ENCODE assay signal across 18 cellular contexts in the genomic region with DNA sequence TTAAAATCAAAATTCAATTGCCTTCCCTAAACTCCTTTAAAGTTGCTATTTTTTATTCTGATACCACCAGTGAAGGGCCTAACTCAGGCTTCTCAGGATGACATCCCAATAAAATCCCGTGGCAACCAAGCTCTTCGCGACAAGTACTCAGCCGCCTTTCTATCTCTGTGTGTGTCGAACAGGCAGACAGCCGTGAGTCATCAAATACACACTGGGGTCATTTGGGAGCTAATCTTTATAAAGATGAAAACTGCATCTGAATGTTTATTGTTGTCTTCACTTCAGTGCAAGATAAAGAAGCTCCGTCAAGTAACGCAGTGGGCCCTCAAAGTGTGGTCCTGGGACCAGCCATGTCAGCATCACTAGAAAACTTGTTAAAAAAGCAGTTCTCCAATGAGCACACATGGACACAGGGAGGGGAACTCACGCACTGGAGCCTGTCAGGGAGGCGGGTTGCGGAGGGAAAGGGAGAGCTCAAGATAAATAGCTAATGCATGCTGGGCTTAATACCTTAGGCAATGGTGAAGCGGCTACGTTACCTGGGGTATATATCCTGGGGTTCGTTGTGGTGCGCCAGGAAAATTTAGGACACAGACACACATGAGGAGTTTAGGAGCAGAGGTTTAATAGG.
DNase-seq lines count a peak whose midpoint lies in the region; ATAC-seq and TF ChIP-seq lines count a peak whose summit lies in the region.
"Had no signal": no experiment of that assay in that cellular context is flagged by ENCODE, and none has a peak within 500 bp of the region (broad histone marks: within the 10 kb centered on the region; RNA-seq: fewer than 3 reads in every experiment).

No MANE protein-coding gene starts in this region.

- POLR2A ChIA-PET in WTC11 (lab: Charles Lee) = interaction anchor here (0.7 kb wide), 1 partner anchor 18 kb away, joined by 3 read pairs; no protein-coding TSS in a partner anchor

- H4K20me1 ChIP-seq in smooth muscle cell (ENCODE audit: low read depth) = no peaks in the 10 kb centered on the region

- WGBS in smooth muscle cell (ENCODE audit: low lambda C conversion rate) = 44% methylated on average over 15 of the region's 15 CpGs

- peaks cover 4% of the 10 kb centered on the region for H3K9me3 Mint-ChIP-seq in WTC11
- H3K9me3 Mint-ChIP-seq in progenitor cell of endocrine pancreas (ENCODE audit: low read depth) = no peaks in the 10 kb centered on the region
- H3K9me3 Mint-ChIP-seq in mesothelial cell of epicardium = no peaks in the 10 kb centered on the region
- H3K9me3 Mint-ChIP-seq in activated naive CD8-positive, alpha-beta T cell treated with anti-CD3 and anti-CD28 coated beads for 36 hours = no peaks in the 10 kb centered on the region
- H3K9me3 Mint-ChIP-seq: stimulated activated effector memory CD8-positive, alpha-beta T cell treated with anti-CD3 and anti-CD28 coated beads, Interleukin-12 subunit alpha, Interleukin-12 subunit beta, amount 100 ng/mL, for 72 hours had no signal

- ATAC-seq in WTC11 = peak; percentile 19; the same call in 1 of the 2 replicates
- ATAC-seq: A549; left cardiac atrium; stimulated activated effector memory CD8-positive, alpha-beta T cell treated with anti-CD3 and anti-CD28 coated beads, Interleukin-12 subunit alpha, Interleukin-12 subunit beta, amount 100 ng/mL, for 72 hours had no signal

- no peaks in the 10 kb centered on the region for H3K27me3 ChIP-seq in smooth muscle cell (ENCODE audit: low read depth)
- H3K27me3 ChIP-seq: ovary, tibial nerve had no signal

- TF ChIP-seq CTCF in WTC11 (IDR thresholded peaks at IDR 0.05) = no peak
- TF ChIP-seq CTCF in smooth muscle cell (IDR thresholded peaks at IDR 0.05; ENCODE audit: borderline replicate concordance, insufficient read depth, poor library complexity, severe bottlenecking) = no peak
- no peak for TF ChIP-seq CTCF in progenitor cell of endocrine pancreas (IDR thresholded peaks at IDR 0.05; ENCODE audit: unreplicated experiment)
- TF ChIP-seq CTCF in mesothelial cell of epicardium (IDR thresholded peaks at IDR 0.05; ENCODE audit: unreplicated experiment) = no peak

- H3K27ac ChIP-seq in smooth muscle cell (ENCODE audit: low read depth) = no peak overlapping the region
- H3K27ac ChIP-seq: A549, ovary, tibial nerve had no signal

- no peak overlapping the region for H3K9ac ChIP-seq in smooth muscle cell (ENCODE audit: low read depth)

- no peaks in the 10 kb centered on the region for H3K27me3 Mint-ChIP-seq in WTC11 (ENCODE audit: low read depth)
- peaks cover 4% of the 10 kb centered on the region for H3K27me3 Mint-ChIP-seq in progenitor cell of endocrine pancreas
- peaks cover 4% of the 10 kb centered on the region for H3K27me3 Mint-ChIP-seq in mesothelial cell of epicardium (ENCODE audit: low read depth)
- H3K27me3 Mint-ChIP-seq in activated naive CD8-positive, alpha-beta T cell treated with anti-CD3 and anti-CD28 coated beads for 36 hours = no peaks in the 10 kb centered on the region

- H3K9me3 ChIP-seq in smooth muscle cell (replicated peaks; ENCODE audit: low read depth) = no peaks in the 10 kb centered on the region
- H3K9me3 ChIP-seq: A549, ovary, tibial nerve had no signal

- peaks cover 15% of the 10 kb centered on the region for H3K4me1 Mint-ChIP-seq in WTC11
- peaks cover 2% of the 10 kb centered on the region for H3K4me1 Mint-ChIP-seq in progenitor cell of endocrine pancreas (ENCODE audit: low read depth)
- peaks cover 7% of the 10 kb centered on the region for H3K4me1 Mint-ChIP-seq in mesothelial cell of epicardium
- H3K4me1 Mint-ChIP-seq in activated naive CD8-positive, alpha-beta T cell treated with anti-CD3 and anti-CD28 coated beads for 36 hours = peaks cover 9% of the 10 kb centered on the region
- H3K4me1 Mint-ChIP-seq: CD4-positive, CD25-positive, alpha-beta regulatory T cell; stimulated activated effector memory CD8-positive, alpha-beta T cell treated with anti-CD3 and anti-CD28 coated beads, Interleukin-12 subunit alpha, Interleukin-12 subunit beta, amount 100 ng/mL, for 72 hours had no signal

- no peaks in the 10 kb centered on the region for H3K36me3 ChIP-seq in smooth muscle cell (ENCODE audit: low read depth)
- H3K36me3 ChIP-seq: ovary, tibial nerve had no signal

- H3K4me1 ChIP-seq in smooth muscle cell (ENCODE audit: low read depth) = peaks cover 8% of the 10 kb centered on the region
- H3K4me1 ChIP-seq: A549 had no signal

- no peak overlapping the region for H3K4me3 ChIP-seq in smooth muscle cell
- H3K4me3 ChIP-seq: A549, ovary, tibial nerve had no signal

- no peaks in the 10 kb centered on the region for H3K79me2 ChIP-seq in smooth muscle cell (ENCODE audit: low read depth)

- DNase-seq in NCI-H1417 (lab: John Stamatoyannopoulos, UW) = peak in 2 of 3 experiments; percentile 83 to 89
- DNase-seq in NCI-H1417 treated with DMSO at 0.1 percent for 48 hours (lab: John Stamatoyannopoulos, UW) = no peak
- DNase-seq in NCI-H2227 treated with DMSO at 0.1 percent for 48 hours (lab: John Stamatoyannopoulos, UW) = peak; percentile 40
- no peak for DNase-seq in WTC11 (ENCODE audit: low spot score)
- no peak for DNase-seq in smooth muscle cell (lab: John Stamatoyannopoulos, UW; ENCODE audit: unreplicated experiment)
- no peak for DNase-seq in progenitor cell of endocrine pancreas (ENCODE audit: low spot score, unreplicated experiment)
- DNase-seq in mesothelial cell of epicardium (ENCODE audit: low spot score in 2 of 2, unreplicated experiment in 2 of 2) = no peak
- DNase-seq in activated naive CD8-positive, alpha-beta T cell treated with anti-CD3 and anti-CD28 coated beads for 36 hours = no peak
- DNase-seq: activated CD4-positive, CD25-positive, alpha-beta regulatory T cell treated with anti-CD3 and anti-CD28 coated beads, Interleukin-2, amount 50 U/mL, for 72 hours; CD4-positive, CD25-positive, alpha-beta regulatory T cell; cerebellar nuclear complex; hypothalamus; left cardiac atrium; NCI-H187; ovary had no signal

- H3K27ac Mint-ChIP-seq in WTC11 = no peak overlapping the region
- no peak overlapping the region for H3K27ac Mint-ChIP-seq in progenitor cell of endocrine pancreas
- no peak overlapping the region for H3K27ac Mint-ChIP-seq in mesothelial cell of epicardium
- no peak overlapping the region for H3K27ac Mint-ChIP-seq in activated naive CD8-positive, alpha-beta T cell treated with anti-CD3 and anti-CD28 coated beads for 36 hours
- H3K27ac Mint-ChIP-seq: CD4-positive, CD25-positive, alpha-beta regulatory T cell; stimulated activated effector memory CD8-positive, alpha-beta T cell treated with anti-CD3 and anti-CD28 coated beads, Interleukin-12 subunit alpha, Interleukin-12 subunit beta, amount 100 ng/mL, for 72 hours had no signal

- CTCF ChIA-PET in WTC11 (lab: Charles Lee) = interaction anchor here (0.6 to 1.5 kb wide), 5 partner anchors 159 to 385 kb away, joined by 3 to 6 read pairs (median 3); no protein-coding TSS in a partner anchor

- H3K36me3 Mint-ChIP-seq in WTC11 = no peaks in the 10 kb centered on the region
- no peaks in the 10 kb centered on the region for H3K36me3 Mint-ChIP-seq in progenitor cell of endocrine pancreas (ENCODE audit: insufficient read depth)
- H3K36me3 Mint-ChIP-seq in mesothelial cell of epicardium = no peaks in the 10 kb centered on the region
- H3K36me3 Mint-ChIP-seq in activated naive CD8-positive, alpha-beta T cell treated with anti-CD3 and anti-CD28 coated beads for 36 hours = no peaks in the 10 kb centered on the region
- H3K36me3 Mint-ChIP-seq: CD4-positive, CD25-positive, alpha-beta regulatory T cell; stimulated activated effector memory CD8-positive, alpha-beta T cell treated with anti-CD3 and anti-CD28 coated beads, Interleukin-12 subunit alpha, Interleukin-12 subunit beta, amount 100 ng/mL, for 72 hours had no signal

- no peak overlapping the region for H2AFZ ChIP-seq in smooth muscle cell (ENCODE audit: low read depth)

- H3K4me3 Mint-ChIP-seq in WTC11 (no peak overlapping the region), progenitor cell of endocrine pancreas (ENCODE audit: low read depth) (no peak overlapping the region), mesothelial cell of epicardium (no peak overlapping the region)
- no peak overlapping the region for H3K4me3 Mint-ChIP-seq in activated naive CD8-positive, alpha-beta T cell treated with anti-CD3 and anti-CD28 coated beads for 36 hours
- H3K4me3 Mint-ChIP-seq: CD4-positive, CD25-positive, alpha-beta regulatory T cell; stimulated activated effector memory CD8-positive, alpha-beta T cell treated with anti-CD3 and anti-CD28 coated beads, Interleukin-12 subunit alpha, Interleukin-12 subunit beta, amount 100 ng/mL, for 72 hours had no signal

- H3K4me2 ChIP-seq in smooth muscle cell = peak overlapping the region; percentile 5
- H3K4me2 ChIP-seq: A549 had no signal

- H3F3A ChIP-seq in smooth muscle cell (ENCODE audit: low read depth) = peaks cover 5% of the 10 kb centered on the region

TF ChIP-seq in WTC11, 78 proteins besides CTCF, POLR2A, EP300 and RAD21:
- no peak for TF ChIP-seq TCF7 (CRISPR knock-in tag; IDR thresholded peaks at IDR 0.05; ENCODE audit: low read depth)
- no peak for TF ChIP-seq IRF2 (CRISPR knock-in tag; IDR thresholded peaks at IDR 0.05; ENCODE audit: borderline replicate concordance, low read depth)
- TF ChIP-seq ZNF423 (CRISPR knock-in tag; IDR thresholded peaks at IDR 0.05) = no peak
- TF ChIP-seq OVOL2 (CRISPR knock-in tag; IDR thresholded peaks at IDR 0.05; ENCODE audit: borderline replicate concordance) = no peak
- no peak for TF ChIP-seq ZNF416 (CRISPR knock-in tag; IDR thresholded peaks at IDR 0.05)

Comparison
In these comparisons a context has a peak if more than half of its experiments do, and no peak if none do; other contexts are left out.
1. DNase-seq: peak in NCI-H1417 (2 of 3) and NCI-H2227 treated with DMSO at 0.1 percent for 48 hours (single experiment); none in NCI-H1417 treated with DMSO at 0.1 percent for 48 hours (single experiment), WTC11 (single experiment), smooth muscle cell (single experiment), progenitor cell of endocrine pancreas (single experiment), mesothelial cell of epicardium (0 of 2) and activated naive CD8-positive, alpha-beta T cell treated with anti-CD3 and anti-CD28 coated beads for 36 hours (single experiment).